In the genomic region with DNA sequence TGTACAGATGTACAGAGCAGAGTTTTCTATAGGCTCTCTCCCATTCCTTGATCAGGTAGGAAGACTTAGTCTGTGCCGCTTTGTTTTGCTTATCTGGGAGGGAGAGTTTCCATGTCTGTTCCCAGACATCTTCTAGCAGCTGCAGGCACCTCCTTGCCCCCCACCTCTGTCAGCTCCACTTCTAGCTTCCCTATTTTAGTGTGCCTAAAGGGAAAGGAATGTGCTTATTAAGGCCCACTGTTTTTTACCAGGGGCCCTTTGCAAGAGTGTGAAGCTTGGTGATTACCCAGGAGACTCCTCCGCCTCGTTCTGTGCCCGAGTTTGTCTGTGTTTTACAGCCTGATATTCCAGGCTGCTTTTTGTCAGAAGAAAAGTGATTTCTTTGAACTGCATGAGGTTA, we compare ENCODE assay signal across 20 cellular contexts.
DNase-seq lines count a peak whose midpoint lies in the region; TF ChIP-seq lines count a peak whose summit lies in the region.
"Had no signal": no experiment of that assay in that cellular context is flagged by ENCODE, and none has a peak within 500 bp of the region (broad histone marks: within the 10 kb centered on the region; RNA-seq: fewer than 3 reads in every experiment).

No MANE protein-coding gene starts in this region.

- H2AFZ ChIP-seq in mesenchymal stem cell (ENCODE audit: low read depth, low read length), result no peak overlapping the region
- peak overlapping the region; percentile 83 for H2AFZ ChIP-seq in neuronal stem cell (ENCODE audit: low read length)

- TF ChIP-seq CTCF in endodermal cell (conservative IDR thresholded peaks at IDR 0.05) (no peak), right atrium auricular region (IDR thresholded peaks at IDR 0.05) (no peak), GM13976 (IDR thresholded peaks at IDR 0.05; ENCODE audit: borderline replicate concordance, control extremely low read depth, extremely low read depth, insufficient read depth, missing control alignments) (no peak)

- H3K79me1 ChIP-seq in mesenchymal stem cell (replicated peaks; ENCODE audit: low read length, poor library complexity, severe bottlenecking) (no peaks in the 10 kb centered on the region), neuronal stem cell (ENCODE audit: low read depth, low read length) (no peaks in the 10 kb centered on the region)

- H3K18ac ChIP-seq in mesenchymal stem cell (ENCODE audit: low read depth in 1 of 2, low read length in 2 of 2), result no peak overlapping the region
- H3K18ac ChIP-seq in neuronal stem cell (ENCODE audit: low read length), result no peak overlapping the region

- H2BK12ac ChIP-seq in mesenchymal stem cell (ENCODE audit: low read length in 2 of 2) (no peak overlapping the region), neuronal stem cell (ENCODE audit: low read length) (no peak overlapping the region)

- no peak overlapping the region for H3K4ac ChIP-seq in mesenchymal stem cell (ENCODE audit: low read depth in 1 of 2, low read length in 2 of 2)
- no peak overlapping the region for H3K4ac ChIP-seq in neuronal stem cell (ENCODE audit: low read length)

- no peak overlapping the region for H3K9ac ChIP-seq in HUES6 (ENCODE audit: low read length)
- H3K9ac ChIP-seq in endodermal cell (ENCODE audit: extremely low read depth, low read length, poor library complexity, severe bottlenecking), result no peak overlapping the region
- H3K9ac ChIP-seq in mesenchymal stem cell (ENCODE audit: low read length), result no peak overlapping the region
- H3K9ac ChIP-seq in neuronal stem cell (ENCODE audit: low read depth, low read length, poor library complexity), result no peak overlapping the region

- no peak overlapping the region for H2AK5ac ChIP-seq in mesenchymal stem cell (ENCODE audit: low read length, severe bottlenecking)
- H2AK5ac ChIP-seq in neuronal stem cell (ENCODE audit: low read depth, low read length), result no peak overlapping the region

- H3K9me3 ChIP-seq in HUES6 (ENCODE audit: control insufficient read depth, insufficient read depth, low read depth, low read length) (no peaks in the 10 kb centered on the region), endodermal cell (ENCODE audit: control insufficient read depth, low read length) (no peaks in the 10 kb centered on the region), mesenchymal stem cell (ENCODE audit: control insufficient read depth, low read length) (peaks cover 15% of the 10 kb centered on the region), neuronal stem cell (replicated peaks in 1 of 2; ENCODE audit: control insufficient read depth in 2 of 2, insufficient read depth in 1 of 2, low read depth in 1 of 2, low read length in 2 of 2) (no peaks in the 10 kb centered on the region), right atrium auricular region (no peaks in the 10 kb centered on the region)
- H3K9me3 ChIP-seq: SJSA1 had no signal

- no peak overlapping the region for H4K8ac ChIP-seq in mesenchymal stem cell (ENCODE audit: low read length)
- no peak overlapping the region for H4K8ac ChIP-seq in neuronal stem cell (ENCODE audit: low read depth, low read length)

- H2BK5ac ChIP-seq in mesenchymal stem cell (ENCODE audit: low read depth, low read length, poor library complexity, severe bottlenecking), result no peak overlapping the region
- H2BK5ac ChIP-seq in neuronal stem cell (ENCODE audit: low read length), result no peak overlapping the region

- H2BK15ac ChIP-seq in mesenchymal stem cell (ENCODE audit: low read depth, poor library complexity, severe bottlenecking) (no peak overlapping the region), neuronal stem cell (ENCODE audit: low read length) (no peak overlapping the region)

- no peaks in the 10 kb centered on the region for H3K36me3 Mint-ChIP-seq in endodermal cell (ENCODE audit: low read depth)

- H3K14ac ChIP-seq in mesenchymal stem cell (ENCODE audit: low read length in 2 of 2) (no peak overlapping the region), neuronal stem cell (ENCODE audit: low read length) (no peak overlapping the region)

- H3K4me2 ChIP-seq in mesenchymal stem cell (ENCODE audit: low read length, poor library complexity, severe bottlenecking) (no peak overlapping the region), neuronal stem cell (ENCODE audit: insufficient read depth, low read length, poor library complexity, severe bottlenecking) (no peak overlapping the region)

- no peaks in the 10 kb centered on the region for H3K27me3 Mint-ChIP-seq in endodermal cell (ENCODE audit: insufficient read depth)

- WGBS in endodermal cell (ENCODE audit: insufficient coverage in 1 of 2, insufficient read length in 1 of 2), 2 experiments, result 80% methylated on average over 4 of the region's 4 CpGs; no CpG with 5 or more reads in 1 of the 2 experiments
- 7% methylated on average over 3 of the region's 4 CpGs for WGBS in mesenchymal stem cell
- WGBS in neuronal stem cell (ENCODE audit: extremely low coverage in 2 of 2, insufficient read length in 2 of 2, insufficient replicate concordance in 1 of 2), 2 donors, result no CpG with 5 or more reads among the region's 4 CpGs

- in situ Hi-C loops in GM13976 (cut with MboI; ENCODE audit: low sequenced_read_pairs, unreplicated experiment), result no loop called here

- peaks cover 13% of the 10 kb centered on the region for H3K4me1 Mint-ChIP-seq in endodermal cell

- H4K91ac ChIP-seq in mesenchymal stem cell (ENCODE audit: low read length) (no peak overlapping the region), neuronal stem cell (ENCODE audit: low read depth, low read length, poor library complexity) (no peak overlapping the region)

- H3K36me3 ChIP-seq in HUES6 (ENCODE audit: control insufficient read depth, insufficient read depth, low read length) (no peaks in the 10 kb centered on the region), endodermal cell (ENCODE audit: control insufficient read depth, insufficient read depth, low read length) (no peaks in the 10 kb centered on the region), mesenchymal stem cell (ENCODE audit: control insufficient read depth in 1 of 2, insufficient read depth in 2 of 2, low read depth in 1 of 2, low read length in 2 of 2) (no peaks in the 10 kb centered on the region), neuronal stem cell (replicated peaks in 1 of 2; ENCODE audit: control insufficient read depth in 2 of 2, insufficient read depth in 2 of 2, low read length in 2 of 2) (no peaks in the 10 kb centered on the region), right atrium auricular region (no peaks in the 10 kb centered on the region)
- H3K36me3 ChIP-seq: SJSA1 had no signal

- H3K27me3 ChIP-seq in HUES6 (ENCODE audit: control insufficient read depth, insufficient read depth, low read length) (no peaks in the 10 kb centered on the region), endodermal cell (ENCODE audit: control insufficient read depth, insufficient read depth, low read length, poor library complexity, severe bottlenecking) (no peaks in the 10 kb centered on the region), mesenchymal stem cell (ENCODE audit: control insufficient read depth in 1 of 2, insufficient read depth in 1 of 2, low read length in 2 of 2) (no peaks in the 10 kb centered on the region), neuronal stem cell (ENCODE audit: control insufficient read depth in 3 of 3, insufficient read depth in 3 of 3, low read depth in 1 of 3, low read length in 3 of 3) (no peaks in the 10 kb centered on the region), right atrium auricular region (no peaks in the 10 kb centered on the region)
- H3K27me3 ChIP-seq: SJSA1 had no signal

- DNase-seq in endodermal cell (peak; percentile 47), mesenchymal stem cell (no peak), neuronal stem cell (ENCODE audit: low spot score) (no peak), DMS 273 (lab: John Stamatoyannopoulos, UW; ENCODE audit: unreplicated experiment) (no peak), NK-92 (lab: John Stamatoyannopoulos, UW; ENCODE audit: unreplicated experiment) (no peak), right atrium auricular region (ENCODE audit: low spot score) (no peak), GM13976 (ENCODE audit: low spot score) (no peak)
- DNase-seq: C1 segment of cervical spinal cord; DND-41; GF-D8; HCEC 1CT; NCI-H187 treated with DMSO at 0.1 percent for 48 hours; NCI-H2171; NCI-H446; NCI-H69; NK-92 treated with Interleukin-12 subunit alpha and Interleukin-12 subunit beta, amount 100 ng/mL, for 24 hours; PC-3 had no signal

- H3K4me3 ChIP-seq in HUES6 (ENCODE audit: low read depth, low read length) (no peak overlapping the region), endodermal cell (ENCODE audit: low read length) (no peak overlapping the region), mesenchymal stem cell (ENCODE audit: insufficient read depth in 1 of 2, low read depth in 1 of 2, low read length in 2 of 2) (no peak overlapping the region), neuronal stem cell (ENCODE audit: low read length in 2 of 2) (no peak overlapping the region), right atrium auricular region (no peak overlapping the region)
- H3K4me3 ChIP-seq: K562, SJSA1 had no signal

- H3K4me3 Mint-ChIP-seq in endodermal cell, result no peak overlapping the region

- peak overlapping the region; percentile 88 for H3K27ac Mint-ChIP-seq in endodermal cell

- peak overlapping the region; percentile 5 for H2BK120ac ChIP-seq in mesenchymal stem cell (ENCODE audit: low read depth, low read length)
- no peak overlapping the region for H2BK120ac ChIP-seq in neuronal stem cell (ENCODE audit: low read depth, low read length)

- H3K27ac ChIP-seq in HUES6 (ENCODE audit: low read depth, low read length) (0 out of 2 replicates have a peak overlapping the region, but pooled peaks have one; percentile 31), endodermal cell (ENCODE audit: low read depth, low read length) (no peak overlapping the region), mesenchymal stem cell (ENCODE audit: low read length, poor library complexity, severe bottlenecking) (no peak overlapping the region), neuronal stem cell (replicated peaks; ENCODE audit: low read length) (no peak overlapping the region), right atrium auricular region (no peak overlapping the region)
- H3K27ac ChIP-seq: SJSA1 had no signal

- H3K9me3 Mint-ChIP-seq in endodermal cell, result no peaks in the 10 kb centered on the region

- H3K23ac ChIP-seq in mesenchymal stem cell (ENCODE audit: low read length in 2 of 2) (no peak overlapping the region), neuronal stem cell (ENCODE audit: low read depth, low read length, poor library complexity) (no peak overlapping the region)

- H3K4me1 ChIP-seq in HUES6 (ENCODE audit: control insufficient read depth, insufficient read depth, low read length) (peaks cover 13% of the 10 kb centered on the region), endodermal cell (ENCODE audit: control insufficient read depth, insufficient read depth, low read length) (no peaks in the 10 kb centered on the region), mesenchymal stem cell (ENCODE audit: control insufficient read depth, insufficient read depth, low read depth, low read length) (no peaks in the 10 kb centered on the region), neuronal stem cell (ENCODE audit: control insufficient read depth in 2 of 2, insufficient read depth in 1 of 2, low read depth in 1 of 2, low read length in 2 of 2) (no peaks in the 10 kb centered on the region), right atrium auricular region (no peaks in the 10 kb centered on the region)
- H3K4me1 ChIP-seq: SJSA1 had no signal
